8 cellular contexts compared by ENCODE assay signal in genomic region chr6:134063966-134064445, GRCh38. TPM values are rescaled to one million over a fixed set of nuclear protein-coding genes. Genes with fewer than 3 reads are reported as not detected.
DNase-seq lines count a peak whose midpoint lies in the region; ATAC-seq and TF ChIP-seq lines count a peak whose summit lies in the region.

No MANE protein-coding gene starts in this region.

- H3K4me3 ChIP-seq in WERI-Rb-1 (ENCODE audit: low read depth, low read length), result no peak overlapping the region

- intact Hi-C loops in left colon (cut with DNase I, micrococcal nuclease), result loop anchor here in 1 of 2 donors (5.0 to 10.0 kb wide), 2 partner anchors 92 to 139 kb away; no protein-coding TSS in a partner anchor

- no peak overlapping the region for H3K27ac ChIP-seq in WERI-Rb-1

- DNase-seq in AML-193 (lab: John Stamatoyannopoulos, UW) (peak; percentile 78 to 81), NCI-H2196 (lab: John Stamatoyannopoulos, UW; ENCODE audit: unreplicated experiment) (peak; percentile 62), WERI-Rb-1 (peak; percentile 76), left colon (peak; percentile 40 to 50)
- DNase-seq in central memory CD4-positive, alpha-beta T cell, result peak; percentile 48
- DNase-seq in stimulated activated CD4-positive, alpha-beta T cell treated with anti-CD3 and anti-CD28 coated beads, TNF-alpha, amount 100 ng/mL, for 24 hours (ENCODE audit: low read depth in 3 of 3), result peak in 2 of 3 experiments; percentile 14 to 31

- TF ChIP-seq CTCF in WERI-Rb-1 (IDR thresholded peaks at IDR 0.05; ENCODE audit: low read depth, low read length), result peak; percentile 83

- H3K36me3 ChIP-seq in WERI-Rb-1, result no peaks in the 10 kb centered on the region

- H3K27me3 ChIP-seq in WERI-Rb-1 (ENCODE audit: insufficient read depth, low read depth, severe bottlenecking), result no peaks in the 10 kb centered on the region

- peak; percentile 94 for ATAC-seq in GM18907 (IDR thresholded peaks at IDR 0.05; ENCODE audit: unreplicated experiment)
- peak; percentile 92 for ATAC-seq in HG03095 (IDR thresholded peaks at IDR 0.05; ENCODE audit: unreplicated experiment)
- peak; percentile 92 for ATAC-seq in left colon

- H3K9me3 ChIP-seq in WERI-Rb-1 (ENCODE audit: severe bottlenecking), result no peaks in the 10 kb centered on the region

RNA-seq across cellular contexts. Expression of gene SLC2A12, which starts 11.6 kb away (rescaled TPM):
- 1 to 10 TPM in 1 of 2 donors, under 1 TPM in 1; 0.67 to 1.3 TPM for total RNA-seq in left colon

Comparison
In these comparisons a context has a peak if more than half of its experiments do, and no peak if none do; other contexts are left out.
1. DNase-seq: peak in every context shown above with its lines; median percentile 80 in AML-193; 76 in WERI-Rb-1; 62 in NCI-H2196; 48 in central memory CD4-positive, alpha-beta T cell; 45 in left colon; 22 in stimulated activated CD4-positive, alpha-beta T cell treated with anti-CD3 and anti-CD28 coated beads, TNF-alpha, amount 100 ng/mL, for 24 hours.